ENCODE assay signal across 8 cellular contexts in genomic region chr6:122609881-122610689, GRCh38. TPM values are rescaled to one million over a fixed set of nuclear protein-coding genes. Genes with fewer than 3 reads are reported as not detected.
DNase-seq lines count a peak whose midpoint lies in the region; ATAC-seq lines count a peak whose summit lies in the region.

Gene PKIB, plus strand, starts transcription at chr6:122610405. Its CDS starts 107,390 bp downstream, at chr6:122717795.

- H3K36me3 ChIP-seq in esophagus (ENCODE audit: control insufficient read depth in 2 of 2, insufficient read depth in 2 of 2, low read length in 1 of 2) = no peaks in the 10 kb centered on the region

- no peaks in the 10 kb centered on the region for H3K27me3 ChIP-seq in esophagus (ENCODE audit: control insufficient read depth in 1 of 2, insufficient read depth in 2 of 2, low read length in 2 of 2)

- no peaks in the 10 kb centered on the region for H3K9me3 ChIP-seq in esophagus (ENCODE audit: control insufficient read depth in 2 of 2, insufficient read depth in 1 of 2, low read depth in 1 of 2, low read length in 1 of 2)

- ATAC-seq in GM19467 (IDR thresholded peaks at IDR 0.05; ENCODE audit: unreplicated experiment) = peak; percentile 96
- ATAC-seq in HG03521 (IDR thresholded peaks at IDR 0.05; ENCODE audit: unreplicated experiment) = peak; percentile 95

- DNase-seq in COLO668 (lab: John Stamatoyannopoulos, UW; ENCODE audit: unreplicated experiment) (peak; percentile 88), NCI-H748 (lab: John Stamatoyannopoulos, UW; ENCODE audit: unreplicated experiment) (peak; percentile 93), middle frontal gyrus (ENCODE audit: extremely low spot score, low spot score) (peak; percentile 49)
- peak; percentile 78 for DNase-seq in activated CD8-positive, alpha-beta memory T cell treated with anti-CD3 and anti-CD28 coated beads, Interleukin-2, amount 50 U/mL, for 48 hours
- peak; percentile 15 for DNase-seq in stimulated activated naive CD4-positive, alpha-beta T cell treated with Interleukin-2 at 50 U/mL for 16 hours (lab: John Stamatoyannopoulos, UW)

- 1% methylated on average over 66 of the region's 66 CpGs for WGBS in esophagus, 2 donors

- H3K4me1 ChIP-seq in esophagus (ENCODE audit: control insufficient read depth in 2 of 2, insufficient read depth in 2 of 2, low read length in 1 of 2) = peaks cover 5 to 9% of the 10 kb centered on the region in 2 donors

- H3K27ac ChIP-seq in esophagus (ENCODE audit: low read depth in 2 of 2, low read length in 1 of 2) = no peak within 1 kb of the TSS

- H3K4me3 ChIP-seq in esophagus (ENCODE audit: low read depth in 1 of 2, low read length in 2 of 2) = peak within 1 kb of the TSS; percentile 49 to 57

RNA-seq across cellular contexts. Expression of gene PKIB, which starts in this region (rescaled TPM):
- 1 to 10 TPM; 3.5 to 4.2 TPM for polyA plus RNA-seq in esophagus

Comparison
In these comparisons a context has a peak if more than half of its experiments do, and no peak if none do; other contexts are left out.
1. DNase-seq: peak in every context shown above with its lines; median percentile 93 in NCI-H748; 88 in COLO668; 78 in activated CD8-positive, alpha-beta memory T cell treated with anti-CD3 and anti-CD28 coated beads, Interleukin-2, amount 50 U/mL, for 48 hours; 49 in middle frontal gyrus; 15 in stimulated activated naive CD4-positive, alpha-beta T cell treated with Interleukin-2 at 50 U/mL for 16 hours.